Comparison of ENCODE assay signal across 8 cellular contexts in the genomic region with DNA sequence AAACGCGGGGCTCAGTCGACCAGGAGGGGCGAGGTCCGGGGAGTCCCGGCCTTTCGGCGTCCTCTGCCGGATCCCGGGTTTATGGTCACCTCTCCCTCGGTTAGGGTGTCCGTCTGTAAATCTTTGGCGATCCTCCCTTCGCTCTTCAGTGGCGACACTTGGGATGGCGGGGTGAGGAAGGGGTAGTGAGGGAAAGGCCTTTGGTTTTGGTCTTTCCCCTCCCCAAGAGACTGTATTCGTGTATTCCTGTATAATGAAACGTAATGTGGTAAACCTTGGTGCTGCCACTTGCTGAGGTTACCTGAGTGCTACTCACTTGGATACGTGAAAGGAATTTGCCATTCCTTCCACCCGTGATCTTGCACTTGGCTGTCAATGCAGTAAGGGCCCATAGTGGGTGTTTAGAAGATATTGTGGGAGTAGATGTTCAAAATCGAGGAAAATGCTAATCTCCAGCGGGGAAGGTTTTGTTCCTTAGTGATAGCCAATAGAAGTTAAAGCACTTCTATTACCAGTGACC. TPM values are rescaled to one million over a fixed set of nuclear protein-coding genes. Genes with fewer than 3 reads are reported as not detected.
A peak's percentile ranks its signal among the peaks of the same experiment; 100 is the strongest.
DNase-seq lines count a peak whose midpoint lies in the region; ATAC-seq, FAIRE-seq and TF ChIP-seq lines count a peak whose summit lies in the region.

No MANE protein-coding gene starts in this region.

- H3K9me1 ChIP-seq in IMR-90 (ENCODE audit: insufficient read depth, low read length): peaks cover 12% of the 10 kb centered on the region

- no peak for FAIRE-seq in GM19239 (lab: Jason Lieb, UNC)

- H3K4me2 ChIP-seq in IMR-90 (ENCODE audit: low read depth, low read length): peak overlapping the region; percentile 86

- peak overlapping the region; percentile 88 for H3K14ac ChIP-seq in IMR-90 (replicated peaks; ENCODE audit: low read depth, low read length)

- 1% methylated on average over 13 of the region's 22 CpGs; no CpG with 5 or more reads in 1 of the 2 experiments for WGBS in IMR-90 (ENCODE audit: extremely low coverage in 2 of 2, insufficient read length in 1 of 2), 2 experiments

- no peak for TF ChIP-seq CTCF in IMR-90 (conservative IDR thresholded peaks at IDR 0.05; ENCODE audit: low read depth, low read length)
- TF ChIP-seq CTCF in dorsolateral prefrontal cortex (IDR thresholded peaks at IDR 0.05 in 54 of 56, conservative IDR thresholded peaks at IDR 0.05 in 2 of 56; ENCODE audit: low read depth in 1 of 56, partially characterized antibody in 56 of 56): peak in 10 of 56 donors; percentile 0 to 18 (median 11)
- TF ChIP-seq CTCF in neural crest cell (conservative IDR thresholded peaks at IDR 0.05): peak; percentile 4

- peaks cover 15 to 50% of the 10 kb centered on the region in 2 experiments for H3K79me1 ChIP-seq in IMR-90 (ENCODE audit: low read depth in 1 of 2, low read length in 2 of 2)

- no peak for TF ChIP-seq POLR2A in IMR-90 (IDR thresholded peaks at IDR 0.05; ENCODE audit: low read depth, low read length)

- CTCF ChIA-PET in IMR-90 (lab: Yijun Ruan, JAX): no interaction called here

- no peak for DNase-seq in T-helper 1 cell
- DNase-seq in IMR-90: no peak
- peak in 1 of 10 donors; percentile 3 for DNase-seq in dorsolateral prefrontal cortex
- no peak for DNase-seq in neural crest cell (ENCODE audit: low read depth, low spot score)
- DNase-seq in GM19239 (ENCODE audit: insufficient read length, low spot score): no peak

- peak overlapping the region; percentile 97 for H3K4me3 Mint-ChIP-seq in T-helper 1 cell treated with Interleukin-12 subunit alpha and Interleukin-12 subunit beta and Interleukin-4 antibody, amounts not matched to agents 30 μg/mL and 1 μg/mL, for 36 hours
- H3K4me3 Mint-ChIP-seq in neural crest cell: peak overlapping the region; percentile 100

- ATAC-seq in IMR-90 (ENCODE audit: low read depth) (no peak), HG03442 (IDR thresholded peaks at IDR 0.05; ENCODE audit: unreplicated experiment) (no peak), GM19397 (IDR thresholded peaks at IDR 0.05; ENCODE audit: unreplicated experiment) (no peak)

- peak overlapping the region; percentile 89 to 95 for H4K8ac ChIP-seq in IMR-90 (ENCODE audit: low read depth in 2 of 2, low read length in 2 of 2)

- H3K27ac ChIP-seq in IMR-90 (ENCODE audit: insufficient read depth, low read length) (peak overlapping the region; percentile 79), dorsolateral prefrontal cortex (peak overlapping the region; percentile 76 to 99 (median 94))

- peak overlapping the region; percentile 83 for H3K18ac ChIP-seq in IMR-90 (ENCODE audit: low read depth, low read length)

- H3K4me3 ChIP-seq in IMR-90 (ENCODE audit: insufficient read depth, low read depth, low read length): peak overlapping the region; percentile 92
- H3K4me3 ChIP-seq in dorsolateral prefrontal cortex: peak overlapping the region; percentile 59 to 100 (median 93)

- H2BK5ac ChIP-seq in IMR-90 (ENCODE audit: low read depth, low read length, poor library complexity, severe bottlenecking): peak overlapping the region; percentile 42

- H3K23ac ChIP-seq in IMR-90 (ENCODE audit: low read depth, low read length): peak overlapping the region; percentile 39

- H4K20me1 ChIP-seq in IMR-90 (ENCODE audit: insufficient read depth, low read length): 0 out of 2 replicates have a peak, but pooled peaks cover 3% of the 10 kb centered on the region

- H3K4me1 ChIP-seq in IMR-90 (ENCODE audit: control insufficient read depth, insufficient read depth, low read length): no peaks in the 10 kb centered on the region

- peak overlapping the region; percentile 87 for H3K4ac ChIP-seq in IMR-90 (ENCODE audit: low read depth, low read length)

- dilution Hi-C loops in IMR-90 (cut with HindIII; ENCODE audit: low sequenced_read_pairs, unreplicated experiment): no loop called here

- peaks cover 5% of the 10 kb centered on the region for H3K36me3 ChIP-seq in IMR-90 (ENCODE audit: control insufficient read depth, insufficient read depth, low read length)

- H3K27me3 Mint-ChIP-seq in T-helper 1 cell treated with Interleukin-12 subunit alpha and Interleukin-12 subunit beta and Interleukin-4 antibody, amounts not matched to agents 30 μg/mL and 1 μg/mL, for 36 hours (ENCODE audit: low read depth): no peaks in the 10 kb centered on the region
- H3K27me3 Mint-ChIP-seq in neural crest cell (ENCODE audit: low read depth): no peaks in the 10 kb centered on the region

- peaks cover 20% of the 10 kb centered on the region for H3K36me3 Mint-ChIP-seq in T-helper 1 cell treated with Interleukin-12 subunit alpha and Interleukin-12 subunit beta and Interleukin-4 antibody, amounts not matched to agents 30 μg/mL and 1 μg/mL, for 36 hours (ENCODE audit: low read depth)
- peaks cover 13% of the 10 kb centered on the region for H3K36me3 Mint-ChIP-seq in neural crest cell (ENCODE audit: low read depth)

- peaks cover 31% of the 10 kb centered on the region for H3K4me1 Mint-ChIP-seq in T-helper 1 cell treated with Interleukin-12 subunit alpha and Interleukin-12 subunit beta and Interleukin-4 antibody, amounts not matched to agents 30 μg/mL and 1 μg/mL, for 36 hours (ENCODE audit: low read depth)
- H3K4me1 Mint-ChIP-seq in neural crest cell: peaks cover 33% of the 10 kb centered on the region

- no peaks in the 10 kb centered on the region for H3K9me3 ChIP-seq in IMR-90 (ENCODE audit: control insufficient read depth, insufficient read depth, low read length)

- H3K56ac ChIP-seq in IMR-90 (ENCODE audit: extremely low read depth, insufficient read depth, low read length): peak overlapping the region; percentile 55; the same call in 1 of the 2 replicates

- H2BK120ac ChIP-seq in IMR-90 (ENCODE audit: low read depth, low read length): peak overlapping the region; percentile 86

- H2AK5ac ChIP-seq in IMR-90 (ENCODE audit: low read depth, low read length): peak overlapping the region; percentile 85

- BruUV-seq in IMR-90 (replicated peaks; lab: Mats Ljungman, UMichigan): no TSS peak

- H3K9ac ChIP-seq in IMR-90 (ENCODE audit: low read depth, low read length): peak overlapping the region; percentile 86

- intact Hi-C loops in IMR-90 (cut with micrococcal nuclease): loop anchor here (1.0 kb wide), 1 partner anchor 262 kb away; no protein-coding TSS in a partner anchor
- intact Hi-C loops in dorsolateral prefrontal cortex (cut with DNase I): loop anchor here (5.0 to 10.0 kb wide), 4 partner anchors 54 to 206 kb away; a partner anchor contains a TSS

- H2BK15ac ChIP-seq in IMR-90 (ENCODE audit: low read depth, low read length): peak overlapping the region; percentile 23; the same call in 1 of the 3 replicates

- H3K27me3 ChIP-seq in IMR-90 (ENCODE audit: control insufficient read depth, insufficient read depth, low read length): no peaks in the 10 kb centered on the region
- no peaks in the 10 kb centered on the region for H3K27me3 ChIP-seq in dorsolateral prefrontal cortex

- H3K27ac Mint-ChIP-seq in T-helper 1 cell treated with Interleukin-12 subunit alpha and Interleukin-12 subunit beta and Interleukin-4 antibody, amounts not matched to agents 30 μg/mL and 1 μg/mL, for 36 hours: peak overlapping the region; percentile 98
- H3K27ac Mint-ChIP-seq in neural crest cell (ENCODE audit: unreplicated experiment): peak overlapping the region; percentile 100

- peak overlapping the region; percentile 84 for H4K5ac ChIP-seq in IMR-90 (ENCODE audit: low read depth, low read length)

- peak overlapping the region; percentile 81; the same call in 1 of the 2 replicates for H4K91ac ChIP-seq in IMR-90 (ENCODE audit: insufficient read depth, low read depth, low read length)

- POLR2A ChIA-PET in IMR-90 (lab: Charles Lee; ENCODE audit: unreplicated experiment): interaction anchor here (0.6 kb wide), 1 partner anchor 12 kb away, joined by 3 read pairs; no protein-coding TSS in a partner anchor

- no peak for TF ChIP-seq RAD21 in IMR-90 (IDR thresholded peaks at IDR 0.05; ENCODE audit: low read length)

- in situ Hi-C loops in IMR-90 (cut with MboI; ENCODE audit: low sequenced_read_pairs): no loop called here

- no peaks in the 10 kb centered on the region for H3K9me3 Mint-ChIP-seq in T-helper 1 cell treated with Interleukin-12 subunit alpha and Interleukin-12 subunit beta and Interleukin-4 antibody, amounts not matched to agents 30 μg/mL and 1 μg/mL, for 36 hours
- H3K9me3 Mint-ChIP-seq in neural crest cell: no peaks in the 10 kb centered on the region

- no peak overlapping the region for H2BK20ac ChIP-seq in IMR-90 (ENCODE audit: low read depth, low read length)

- peak overlapping the region; percentile 100 for H2AFZ ChIP-seq in IMR-90 (replicated peaks; ENCODE audit: low read length, poor library complexity)

- H2AK9ac ChIP-seq in IMR-90 (replicated peaks; ENCODE audit: low read depth, low read length, poor library complexity): peak overlapping the region; percentile 95

TF ChIP-seq in IMR-90, 13 proteins besides CTCF, POLR2A, EP300 and RAD21 (continues in another document):
- TF ChIP-seq RFX5 (IDR thresholded peaks at IDR 0.05; ENCODE audit: low read depth, low read length) (no peak), MXI1 (IDR thresholded peaks at IDR 0.05; ENCODE audit: borderline replicate concordance, low read depth, low read length) (no peak), BHLHE40 (IDR thresholded peaks at IDR 0.05; ENCODE audit: low read depth, low read length) (no peak), MAZ (IDR thresholded peaks at IDR 0.05; ENCODE audit: borderline replicate concordance, low read depth, low read length) (no peak), MAFK (IDR thresholded peaks at IDR 0.05; ENCODE audit: low read depth, low read length) (no peak), CHD1 (IDR thresholded peaks at IDR 0.05; ENCODE audit: low read depth, low read length) (no peak), SMC3 (IDR thresholded peaks at IDR 0.05; ENCODE audit: low read depth, low read length) (no peak), NFE2L2 (IDR thresholded peaks at IDR 0.05; ENCODE audit: low read depth, low read length) (no peak), CEBPB (IDR thresholded peaks at IDR 0.05; ENCODE audit: low read depth, low read length) (no peak), RCOR1 (IDR thresholded peaks at IDR 0.05; ENCODE audit: insufficient replicate concordance, low read length) (no peak)
- TF ChIP-seq, protein P1, sequence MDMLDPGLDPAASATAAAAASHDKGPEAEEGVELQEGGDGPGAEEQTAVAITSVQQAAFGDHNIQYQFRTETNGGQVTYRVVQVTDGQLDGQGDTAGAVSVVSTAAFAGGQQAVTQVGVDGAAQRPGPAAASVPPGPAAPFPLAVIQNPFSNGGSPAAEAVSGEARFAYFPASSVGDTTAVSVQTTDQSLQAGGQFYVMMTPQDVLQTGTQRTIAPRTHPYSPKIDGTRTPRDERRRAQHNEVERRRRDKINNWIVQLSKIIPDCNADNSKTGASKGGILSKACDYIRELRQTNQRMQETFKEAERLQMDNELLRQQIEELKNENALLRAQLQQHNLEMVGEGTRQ (IDR thresholded peaks at IDR 0.05; ENCODE audit: low read depth, low read length): no peak

RNA-seq across cellular contexts. Expression of a gene that starts 0.5 kb away (rescaled TPM):
- total RNA-seq in IMR-90 (2012; rRNA removed): 33.9 and 35.0 TPM in 2 replicates
- 11.2 and 12.5 TPM in 2 replicates for polyA plus RNA-seq in IMR-90 (2012; rRNA removed)
- 2.8 and 4.3 TPM in 2 replicates for polyA plus RNA-seq in IMR-90 (2012; cell fraction: cytosol; rRNA removed)
- polyA plus RNA-seq in IMR-90 (2012; cell fraction: nucleus; rRNA removed; ENCODE audit: low replicate concordance): 3.5 and 23.2 TPM in 2 replicates
- 10 to 100 TPM; 15.7 to 43.6 (median 27.8) TPM for total RNA-seq in dorsolateral prefrontal cortex
- total RNA-seq in neural crest cell: 92.9 and 97.7 TPM in 2 replicates
